Comparison of ENCODE assay signal across 18 cellular contexts in the genomic region with DNA sequence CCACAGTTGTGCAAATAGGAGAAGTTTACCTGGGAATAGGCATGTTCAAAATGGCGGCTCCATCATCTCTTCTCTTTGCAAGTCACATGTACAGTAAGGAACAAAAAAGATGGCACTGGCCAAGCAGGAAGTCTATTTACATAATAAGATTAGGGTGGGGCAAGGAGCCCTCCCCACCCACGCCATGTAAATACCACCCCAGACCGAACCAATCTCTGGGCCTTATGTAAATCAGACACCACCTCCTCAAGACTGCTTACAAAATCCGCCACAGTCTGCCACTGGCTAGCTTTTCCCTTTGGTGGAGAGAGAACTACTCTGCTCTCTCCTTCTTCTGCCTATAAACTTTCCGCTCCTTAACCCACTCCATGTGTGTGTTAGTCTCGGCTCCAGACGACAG.
DNase-seq lines count a peak whose midpoint lies in the region; ATAC-seq lines count a peak whose summit lies in the region.
"Had no signal": no experiment of that assay in that cellular context is flagged by ENCODE, and none has a peak within 500 bp of the region (broad histone marks: within the 10 kb centered on the region; RNA-seq: fewer than 3 reads in every experiment).

No MANE protein-coding gene starts in this region.

- H3K79me1 ChIP-seq in mesendoderm (ENCODE audit: low read length) = no peaks in the 10 kb centered on the region

- no peaks in the 10 kb centered on the region for H3K79me2 ChIP-seq in mesendoderm (ENCODE audit: control insufficient read depth, insufficient read depth, low read length)

- H3K18ac ChIP-seq in mesendoderm (ENCODE audit: low read length) = no peak overlapping the region

- no peaks in the 10 kb centered on the region for H3K4me1 ChIP-seq in mesendoderm (ENCODE audit: control insufficient read depth, low read depth, low read length)

- H3K27me3 ChIP-seq in mesendoderm (ENCODE audit: insufficient read depth, low read length, poor library complexity) = no peaks in the 10 kb centered on the region

- WGBS in mesendoderm (ENCODE audit: extremely low coverage, insufficient coverage, low lambda C conversion rate) = no CpG with 5 or more reads among the region's 7 CpGs

- H3K4ac ChIP-seq in mesendoderm (ENCODE audit: low read depth, low read length) = no peak overlapping the region

- ATAC-seq in HG03460 (IDR thresholded peaks at IDR 0.05; ENCODE audit: unreplicated experiment) = no peak
- ATAC-seq: GM12878 had no signal

- peak; percentile 2 for DNase-seq in NCI-H82 (lab: John Stamatoyannopoulos, UW)
- DNase-seq in NCI-H82 treated with DMSO at 0.1 percent for 48 hours (lab: John Stamatoyannopoulos, UW; ENCODE audit: unreplicated experiment) = no peak
- DNase-seq in H4 (ENCODE audit: low spot score) = peak; percentile 17
- peak; percentile 28 for DNase-seq in OCI-M1 (lab: John Stamatoyannopoulos, UW)
- peak; percentile 1 for DNase-seq in mesendoderm
- no peak for DNase-seq in DMS114 treated with DMSO at 0.1 percent for 48 hours (lab: John Stamatoyannopoulos, UW; ENCODE audit: unreplicated experiment)
- no peak for DNase-seq in glomerular visceral epithelial cell (ENCODE audit: extremely low spot score)
- DNase-seq: ACHN; Calu3; CD4-positive, alpha-beta T cell; DMS53; DND-41; EL; GOT3; H9 had no signal

- H3K23ac ChIP-seq in mesendoderm (ENCODE audit: low read length) = no peak overlapping the region

- no peak overlapping the region for H4K5ac ChIP-seq in mesendoderm (ENCODE audit: low read length)

- no peak overlapping the region for H3K27ac ChIP-seq in mesendoderm (ENCODE audit: low read depth, low read length)
- H3K27ac ChIP-seq: C4-2B had no signal

- no peak overlapping the region for H3K4me2 ChIP-seq in mesendoderm (ENCODE audit: low read length)

- H2BK120ac ChIP-seq in mesendoderm (ENCODE audit: low read depth, low read length) = no peak overlapping the region

- no peak overlapping the region for H4K8ac ChIP-seq in mesendoderm (ENCODE audit: low read depth, low read length)

- H2AK5ac ChIP-seq in mesendoderm (ENCODE audit: low read length) = no peak overlapping the region

- H2BK5ac ChIP-seq in mesendoderm (ENCODE audit: low read length) = no peak overlapping the region

- no peak overlapping the region for H3K56ac ChIP-seq in mesendoderm (ENCODE audit: low read length)

- no peaks in the 10 kb centered on the region for H3K36me3 ChIP-seq in mesendoderm (ENCODE audit: control insufficient read depth, insufficient read depth, low read length)

- no peak overlapping the region for H2BK15ac ChIP-seq in mesendoderm (replicated peaks; ENCODE audit: low read depth)

- H3K9ac ChIP-seq in mesendoderm (ENCODE audit: low read length) = no peak overlapping the region

- H3K4me3 ChIP-seq in mesendoderm (ENCODE audit: low read length) = no peak overlapping the region
- H3K4me3 ChIP-seq: GM12878 had no signal

Comparison
In these comparisons a context has a peak if more than half of its experiments do, and no peak if none do; other contexts are left out.
1. DNase-seq: peak in NCI-H82 (single experiment), H4 (single experiment), OCI-M1 (single experiment) and mesendoderm (single experiment); none in NCI-H82 treated with DMSO at 0.1 percent for 48 hours (single experiment), DMS114 treated with DMSO at 0.1 percent for 48 hours (single experiment) and glomerular visceral epithelial cell (single experiment).